ENCODE assay signal across 8 cellular contexts in genomic region chr3:174440350-174440716, GRCh38.
DNase-seq lines count a peak whose midpoint lies in the region; ATAC-seq lines count a peak whose summit lies in the region.

No MANE protein-coding gene starts in this region.

- H3K27me3 ChIP-seq in right cardiac atrium (ENCODE audit: control insufficient read depth, insufficient read depth) (no peaks in the 10 kb centered on the region), skeletal muscle tissue (ENCODE audit: control insufficient read depth in 3 of 3, insufficient read depth in 3 of 3, low read length in 3 of 3) (no peaks in the 10 kb centered on the region)

- POLR2A ChIA-PET in activated CD8-positive, alpha-beta T cell treated with anti-CD3 and anti-CD28 coated beads, Interleukin-2, amount 10 ng/mL, durations not matched to agents 7 days and 5 days (lab: Charles Lee): no interaction called here

- DNase-seq in DMS53 (lab: John Stamatoyannopoulos, UW) (peak; percentile 42), NCI-H1092 treated with DMSO at 0.1 percent for 48 hours (lab: John Stamatoyannopoulos, UW) (peak; percentile 82), right cardiac atrium (peak in 2 of 3 donors; percentile 41 to 66), ecto neural progenitor cell (ENCODE audit: low spot score) (no peak), glomerular visceral epithelial cell (ENCODE audit: extremely low spot score) (no peak), NCI-H1930 (lab: John Stamatoyannopoulos, UW) (no peak)
- no peak for DNase-seq in activated CD8-positive, alpha-beta T cell treated with anti-CD3 and anti-CD28 coated beads, Interleukin-2, amount 10 ng/mL, durations not matched to agents 7 days and 5 days

- H3K27ac ChIP-seq in right cardiac atrium (ENCODE audit: low read length) (peak overlapping the region; percentile 92), skeletal muscle tissue (ENCODE audit: low read depth, low read length) (peak overlapping the region; percentile 96)

- H3K4me3 ChIP-seq in right cardiac atrium (ENCODE audit: low read length) (peak overlapping the region; percentile 68), skeletal muscle tissue (ENCODE audit: low read length in 3 of 3) (peak overlapping the region; percentile 81 to 91 (median 85))

- H3K9me3 ChIP-seq in right cardiac atrium (ENCODE audit: control insufficient read depth, low read length): no peaks in the 10 kb centered on the region
- H3K9me3 ChIP-seq in skeletal muscle tissue (ENCODE audit: control insufficient read depth in 3 of 3, low read length in 3 of 3): no peaks in the 10 kb centered on the region

- no peak for ATAC-seq in activated CD8-positive, alpha-beta T cell treated with anti-CD3 and anti-CD28 coated beads, Interleukin-2, amount 10 ng/mL, durations not matched to agents 7 days and 5 days
- no peak for ATAC-seq in right cardiac atrium

- peak overlapping the region; percentile 86 to 88 (median 87) for H3K9ac ChIP-seq in skeletal muscle tissue (ENCODE audit: low read depth in 1 of 3, low read length in 3 of 3)

- no peaks in the 10 kb centered on the region for H3K36me3 Mint-ChIP-seq in activated CD8-positive, alpha-beta T cell treated with anti-CD3 and anti-CD28 coated beads, Interleukin-2, amount 10 ng/mL, durations not matched to agents 7 days and 5 days (ENCODE audit: low read depth)

- H3K27ac Mint-ChIP-seq in activated CD8-positive, alpha-beta T cell treated with anti-CD3 and anti-CD28 coated beads, Interleukin-2, amount 10 ng/mL, durations not matched to agents 7 days and 5 days: no peak overlapping the region

- peaks cover 28% of the 10 kb centered on the region for H3K27me3 Mint-ChIP-seq in activated CD8-positive, alpha-beta T cell treated with anti-CD3 and anti-CD28 coated beads, Interleukin-2, amount 10 ng/mL, durations not matched to agents 7 days and 5 days (ENCODE audit: low read depth)

- H3K4me1 ChIP-seq in right cardiac atrium (ENCODE audit: control insufficient read depth, insufficient read depth, low read length) (peaks cover 2% of the 10 kb centered on the region), skeletal muscle tissue (ENCODE audit: control insufficient read depth in 3 of 3, insufficient read depth in 3 of 3, low read length in 3 of 3) (peaks cover 0 to 27% (median 12%) of the 10 kb centered on the region in 3 donors)

- H3K4me1 Mint-ChIP-seq in activated CD8-positive, alpha-beta T cell treated with anti-CD3 and anti-CD28 coated beads, Interleukin-2, amount 10 ng/mL, durations not matched to agents 7 days and 5 days (ENCODE audit: low read depth): peaks cover 13% of the 10 kb centered on the region

- H3K36me3 ChIP-seq in skeletal muscle tissue (ENCODE audit: control insufficient read depth in 3 of 3, insufficient read depth in 3 of 3, low read length in 3 of 3): no peaks in the 10 kb centered on the region

- under 1% methylated on average over 6 of the region's 6 CpGs for WGBS in right cardiac atrium

- H3K9me3 Mint-ChIP-seq in activated CD8-positive, alpha-beta T cell treated with anti-CD3 and anti-CD28 coated beads, Interleukin-2, amount 10 ng/mL, durations not matched to agents 7 days and 5 days (ENCODE audit: insufficient read depth): no peaks in the 10 kb centered on the region

- CTCF ChIA-PET in activated CD8-positive, alpha-beta T cell treated with anti-CD3 and anti-CD28 coated beads, Interleukin-2, amount 10 ng/mL, durations not matched to agents 7 days and 5 days (lab: Charles Lee): no interaction called here

- H3K4me3 Mint-ChIP-seq in activated CD8-positive, alpha-beta T cell treated with anti-CD3 and anti-CD28 coated beads, Interleukin-2, amount 10 ng/mL, durations not matched to agents 7 days and 5 days: peak overlapping the region; percentile 58

- intact Hi-C loops in right cardiac atrium (cut with DNase I): loop anchor here in 1 of 4 donors (10.0 kb wide), 1 partner anchor 354 kb away; no protein-coding TSS in a partner anchor

Comparison
In these comparisons a context has a peak if more than half of its experiments do, and no peak if none do; other contexts are left out.
1. DNase-seq: peak in DMS53 (single experiment), NCI-H1092 treated with DMSO at 0.1 percent for 48 hours (single experiment) and right cardiac atrium (2 of 3); none in activated CD8-positive, alpha-beta T cell treated with anti-CD3 and anti-CD28 coated beads, Interleukin-2, amount 10 ng/mL, durations not matched to agents 7 days and 5 days (single experiment), ecto neural progenitor cell (single experiment), glomerular visceral epithelial cell (single experiment) and NCI-H1930 (0 of 2).